Comparison of ENCODE assay signal across 9 cellular contexts in genomic region chr15:91867581-91868026, GRCh38. TPM values are rescaled to one million over a fixed set of nuclear protein-coding genes. Genes with fewer than 3 reads are reported as not detected.
DNase-seq lines count a peak whose midpoint lies in the region; ATAC-seq and TF ChIP-seq lines count a peak whose summit lies in the region.
"Had no signal": no experiment of that assay in that cellular context is flagged by ENCODE, and none has a peak within 500 bp of the region (broad histone marks: within the 10 kb centered on the region; RNA-seq: fewer than 3 reads in every experiment).

No MANE protein-coding gene starts in this region.

- H3K4me1 Mint-ChIP-seq in CD4-positive, alpha-beta memory T cell = peaks cover 63 to 92% (median 76%) of the 10 kb centered on the region in 4 donors
- peaks cover 17% of the 10 kb centered on the region for H3K4me1 Mint-ChIP-seq in neural progenitor cell

- H3K4me2 ChIP-seq in neural progenitor cell = no peak overlapping the region

- H3K79me2 ChIP-seq in neural progenitor cell (ENCODE audit: low read depth) = peaks cover 4% of the 10 kb centered on the region

- no peaks in the 10 kb centered on the region for H3K36me3 ChIP-seq in CD4-positive, alpha-beta memory T cell (ENCODE audit: insufficient read depth, low read length)
- H3K36me3 ChIP-seq in prostate gland (no peaks in the 10 kb centered on the region), neural progenitor cell (no peaks in the 10 kb centered on the region)

- 20% methylated on average over 8 of the region's 8 CpGs for WGBS in prostate gland

- H3K27me3 Mint-ChIP-seq in CD4-positive, alpha-beta memory T cell = no peaks in the 10 kb centered on the region
- peaks cover 7% of the 10 kb centered on the region for H3K27me3 Mint-ChIP-seq in neural progenitor cell (ENCODE audit: insufficient read depth, low read depth)

- ATAC-seq in HG02870 (IDR thresholded peaks at IDR 0.05; ENCODE audit: unreplicated experiment) = no peak
- ATAC-seq: K562 had no signal

- peak overlapping the region; percentile 18 to 59 (median 52) for H3K4me3 Mint-ChIP-seq in CD4-positive, alpha-beta memory T cell
- H3K4me3 Mint-ChIP-seq in neural progenitor cell = no peak overlapping the region

- no peak for TF ChIP-seq CTCF in RWPE1 (conservative IDR thresholded peaks at IDR 0.05; ENCODE audit: low read depth)
- no peak for TF ChIP-seq CTCF in foreskin fibroblast (IDR thresholded peaks at IDR 0.05; ENCODE audit: low read depth, low read length)
- TF ChIP-seq CTCF in prostate gland (IDR thresholded peaks at IDR 0.05) = no peak
- no peak for TF ChIP-seq CTCF in neural progenitor cell (IDR thresholded peaks at IDR 0.05)

- no peak overlapping the region for H3K27ac ChIP-seq in CD4-positive, alpha-beta memory T cell (ENCODE audit: low read depth, low read length)
- H3K27ac ChIP-seq in RWPE1 (peak overlapping the region; percentile 99), prostate gland (peak overlapping the region; percentile 55 to 69), neural progenitor cell (no peak overlapping the region)

- no peaks in the 10 kb centered on the region for H4K20me1 ChIP-seq in neural progenitor cell (ENCODE audit: low read depth)

- no peak overlapping the region for H2AFZ ChIP-seq in neural progenitor cell (replicated peaks)

- CTCF ChIA-PET in CD4-positive, alpha-beta memory T cell (lab: Charles Lee; ENCODE audit: partially characterized antibody) = interaction anchor here (1.1 to 11.5 kb wide), 3 partner anchors 9 to 162 kb away, joined by 4 to 112 read pairs (median 5); partner anchors contain the start of gene SLCO3A1
- CTCF ChIA-PET in RWPE1 (lab: Yijun Ruan, JAX) = interaction anchor here (0.6 to 3.1 kb wide), 5 partner anchors 12 to 1199 kb away, joined by 3 to 21 read pairs (median 5); partner anchors contain the start of gene SLCO3A1

- peaks cover 1 to 6% of the 10 kb centered on the region in 2 donors for H3K36me3 Mint-ChIP-seq in CD4-positive, alpha-beta memory T cell
- peaks cover 5% of the 10 kb centered on the region for H3K36me3 Mint-ChIP-seq in neural progenitor cell

- no peak for DNase-seq in CD4-positive, alpha-beta memory T cell
- peak; percentile 98 for DNase-seq in RWPE1 (ENCODE audit: low spot score)
- peak; percentile 15 to 87 for DNase-seq in foreskin fibroblast
- DNase-seq in prostate gland (ENCODE audit: low spot score) = peak; percentile 80
- no peak for DNase-seq in NAMALWA (ENCODE audit: low spot score)
- DNase-seq in neural progenitor cell (ENCODE audit: low spot score) = no peak
- DNase-seq in amniotic stem cell (lab: John Stamatoyannopoulos, UW) = no peak

- POLR2A ChIA-PET in CD4-positive, alpha-beta memory T cell (lab: Charles Lee; ENCODE audit: partially characterized antibody) = interaction anchor here (1.3 to 2.5 kb wide), 2 partner anchors 12 to 14 kb away, joined by 8 to 10 read pairs; partner anchors contain the start of gene SLCO3A1
- POLR2A ChIA-PET in RWPE1 (lab: Yijun Ruan, JAX; ENCODE audit: low non-redundant PET) = interaction anchor here (0.5 to 0.8 kb wide), 2 partner anchors 71 to 1301 kb away, joined by 3 read pairs; no protein-coding TSS in a partner anchor

- intact Hi-C loops in CD4-positive, alpha-beta memory T cell (cut with micrococcal nuclease) = loop anchor here (1.0 kb wide), 1 partner anchor 10 kb away; no protein-coding TSS in a partner anchor
- intact Hi-C loops in prostate gland (cut with DNase I) = no loop called here

- no peak overlapping the region for H3K4me3 ChIP-seq in CD4-positive, alpha-beta memory T cell (ENCODE audit: low read length in 2 of 2)
- H3K4me3 ChIP-seq in foreskin fibroblast (ENCODE audit: low read depth in 1 of 2, low read length in 2 of 2) (no peak overlapping the region), prostate gland (no peak overlapping the region), neural progenitor cell (no peak overlapping the region)
- H3K4me3 ChIP-seq: K562 had no signal

- no peaks in the 10 kb centered on the region for H3K27me3 ChIP-seq in CD4-positive, alpha-beta memory T cell (ENCODE audit: insufficient read depth, low read length)
- no peaks in the 10 kb centered on the region for H3K27me3 ChIP-seq in prostate gland (replicated peaks; ENCODE audit: insufficient read depth)
- H3K27me3 ChIP-seq in neural progenitor cell = no peaks in the 10 kb centered on the region

- no peak for TF ChIP-seq POLR2A in prostate gland (IDR thresholded peaks at IDR 0.05)

- H3K9me3 Mint-ChIP-seq in CD4-positive, alpha-beta memory T cell = peaks cover 0 to 4% (median 0%) of the 10 kb centered on the region in 8 donors
- H3K9me3 Mint-ChIP-seq in neural progenitor cell = peaks cover 10% of the 10 kb centered on the region

- H3K27ac Mint-ChIP-seq in CD4-positive, alpha-beta memory T cell = peak overlapping the region in 6 of 7 donors; percentile 17 to 72 (median 44)
- no peak overlapping the region for H3K27ac Mint-ChIP-seq in neural progenitor cell

- H3F3A ChIP-seq in neural progenitor cell (ENCODE audit: low read depth) = no peaks in the 10 kb centered on the region

- no peaks in the 10 kb centered on the region for H3K9me3 ChIP-seq in CD4-positive, alpha-beta memory T cell (ENCODE audit: control insufficient read depth in 1 of 2, low read length in 2 of 2)
- H3K9me3 ChIP-seq in prostate gland = no peaks in the 10 kb centered on the region
- H3K9me3 ChIP-seq in neural progenitor cell (ENCODE audit: low read depth) = no peaks in the 10 kb centered on the region

- no peak overlapping the region for H3K9ac ChIP-seq in neural progenitor cell

- peaks cover 91% of the 10 kb centered on the region for H3K4me1 ChIP-seq in CD4-positive, alpha-beta memory T cell (ENCODE audit: insufficient read depth, low read length)
- H3K4me1 ChIP-seq in prostate gland (replicated peaks) (no peaks in the 10 kb centered on the region), neural progenitor cell (peaks cover 16% of the 10 kb centered on the region)

RNA-seq across cellular contexts. Expression of gene SLCO3A1, which starts 14.1 kb away (rescaled TPM):
- total RNA-seq in CD4-positive, alpha-beta memory T cell = 10 to 100 TPM; 30.9 to 31.5 TPM
- polyA plus RNA-seq in CD4-positive, alpha-beta memory T cell = 10 to 100 TPM; 32.4 to 61.3 TPM
- total RNA-seq in prostate gland (10 to 100 TPM in 1 of 2 donors, 1 to 10 TPM in 1; 7.4 to 35.3 TPM), neural progenitor cell (ENCODE audit: low replicate concordance) (4.8 and 6.6 TPM in 2 replicates)

Comparison
In these comparisons a context has a peak if more than half of its experiments do, and no peak if none do; other contexts are left out.
1. DNase-seq: peak in RWPE1 (single experiment), foreskin fibroblast (2 of 2) and prostate gland (single experiment); none in CD4-positive, alpha-beta memory T cell (0 of 5), NAMALWA (single experiment), neural progenitor cell (single experiment) and amniotic stem cell (single experiment).
2. H3K27ac ChIP-seq: peak in RWPE1 (single experiment) and prostate gland (2 of 2); none in CD4-positive, alpha-beta memory T cell (single experiment) and neural progenitor cell (single experiment).